17 cellular contexts compared by ENCODE assay signal in genomic region chr16:57607676-57608461, GRCh38. TPM values are rescaled to one million over a fixed set of nuclear protein-coding genes. Genes with fewer than 3 reads are reported as not detected.
DNase-seq lines count a peak whose midpoint lies in the region; ATAC-seq and TF ChIP-seq lines count a peak whose summit lies in the region.
"Had no signal": no experiment of that assay in that cellular context is flagged by ENCODE, and none has a peak within 500 bp of the region (broad histone marks: within the 10 kb centered on the region; RNA-seq: fewer than 3 reads in every experiment).

No MANE protein-coding gene starts in this region.

- H3K36me3 ChIP-seq in mesendoderm (ENCODE audit: control insufficient read depth, insufficient read depth, low read length) (no peaks in the 10 kb centered on the region), mesenchymal stem cell (ENCODE audit: control insufficient read depth in 1 of 2, insufficient read depth in 2 of 2, low read depth in 1 of 2, low read length in 2 of 2) (no peaks in the 10 kb centered on the region)
- H3K36me3 ChIP-seq: BE2C, cardiac muscle cell had no signal

- H3K27ac Mint-ChIP-seq in stimulated activated naive CD8-positive, alpha-beta T cell treated with anti-CD3 and anti-CD28 coated beads, Interleukin-15, Interleukin-2, amounts not matched to agents 100 ng/mL and 50 ng/mL, for 24 hours, result peak overlapping the region; percentile 65
- no peak overlapping the region for H3K27ac Mint-ChIP-seq in CD14-positive monocyte
- H3K27ac Mint-ChIP-seq: activated naive CD8-positive, alpha-beta T cell had no signal

- H2AFZ ChIP-seq in mesenchymal stem cell (ENCODE audit: low read depth, low read length), result no peak overlapping the region

- H2BK120ac ChIP-seq in mesendoderm (ENCODE audit: low read depth, low read length) (no peak overlapping the region), mesenchymal stem cell (ENCODE audit: low read depth, low read length) (no peak overlapping the region)

- H3K4me1 ChIP-seq in mesendoderm (ENCODE audit: control insufficient read depth, low read depth, low read length) (no peaks in the 10 kb centered on the region), mesenchymal stem cell (ENCODE audit: control insufficient read depth, insufficient read depth, low read depth, low read length) (peaks cover 7% of the 10 kb centered on the region)

- H3K4ac ChIP-seq in mesendoderm (ENCODE audit: low read depth, low read length) (no peak overlapping the region), mesenchymal stem cell (ENCODE audit: low read depth in 1 of 2, low read length in 2 of 2) (no peak overlapping the region)

- H3K23ac ChIP-seq in mesendoderm (ENCODE audit: low read length), result no peak overlapping the region
- no peak overlapping the region for H3K23ac ChIP-seq in mesenchymal stem cell (ENCODE audit: low read length in 2 of 2)

- H3K9me3 Mint-ChIP-seq in stimulated activated naive CD8-positive, alpha-beta T cell treated with anti-CD3 and anti-CD28 coated beads, Interleukin-15, Interleukin-2, amounts not matched to agents 100 ng/mL and 50 ng/mL, for 24 hours, result no peaks in the 10 kb centered on the region
- H3K9me3 Mint-ChIP-seq in CD14-positive monocyte, result peaks cover 0 to 1% (median 0%) of the 10 kb centered on the region in 7 donors

- H2AK5ac ChIP-seq in mesendoderm (ENCODE audit: low read length) (no peak overlapping the region), mesenchymal stem cell (ENCODE audit: low read length, severe bottlenecking) (no peak overlapping the region)

- H3K79me2 ChIP-seq in mesendoderm (ENCODE audit: control insufficient read depth, insufficient read depth, low read length), result no peaks in the 10 kb centered on the region

- WGBS in mesendoderm (ENCODE audit: extremely low coverage, insufficient coverage, low lambda C conversion rate), result no CpG with 5 or more reads among the region's 10 CpGs
- WGBS in mesenchymal stem cell, result 89% methylated on average over 9 of the region's 10 CpGs

- no peak overlapping the region for H3K4me2 ChIP-seq in mesendoderm (ENCODE audit: low read length)
- H3K4me2 ChIP-seq in mesenchymal stem cell (ENCODE audit: low read length, poor library complexity, severe bottlenecking), result no peak overlapping the region

- H2BK5ac ChIP-seq in mesendoderm (ENCODE audit: low read length), result no peak overlapping the region
- H2BK5ac ChIP-seq in mesenchymal stem cell (ENCODE audit: low read depth, low read length, poor library complexity, severe bottlenecking), result no peak overlapping the region

- H3K27me3 ChIP-seq in mesendoderm (ENCODE audit: insufficient read depth, low read length, poor library complexity), result no peaks in the 10 kb centered on the region
- H3K27me3 ChIP-seq in mesenchymal stem cell (ENCODE audit: control insufficient read depth in 1 of 2, insufficient read depth in 1 of 2, low read length in 2 of 2), result peaks cover 0 to 23% of the 10 kb centered on the region in 2 experiments
- H3K27me3 ChIP-seq: BE2C, cardiac muscle cell had no signal

- H3K9ac ChIP-seq in mesendoderm (ENCODE audit: low read length) (no peak overlapping the region), mesenchymal stem cell (ENCODE audit: low read length) (no peak overlapping the region)

- H3K27ac ChIP-seq in mesendoderm (ENCODE audit: low read depth, low read length), result no peak overlapping the region
- H3K27ac ChIP-seq in mesenchymal stem cell (ENCODE audit: low read length, poor library complexity, severe bottlenecking), result no peak overlapping the region
- H3K27ac ChIP-seq: cardiac muscle cell had no signal

- H3K14ac ChIP-seq in mesenchymal stem cell (ENCODE audit: low read length in 2 of 2), result no peak overlapping the region

- intact Hi-C loops in CD14-positive monocyte (cut with micrococcal nuclease), result no loop called here

- no peak for DNase-seq in stimulated activated naive CD8-positive, alpha-beta T cell treated with anti-CD3 and anti-CD28 coated beads, Interleukin-15, Interleukin-2, amounts not matched to agents 100 U/mL and 50 U/mL, for 24 hours
- DNase-seq in activated CD8-positive, alpha-beta memory T cell treated with anti-CD3 and anti-CD28 coated beads, Interleukin-2, amount 50 U/mL, for 48 hours, result peak; percentile 52
- DNase-seq in mesendoderm, result no peak
- DNase-seq in CD14-positive monocyte (ENCODE audit: low spot score), result no peak
- DNase-seq in mesenchymal stem cell, result no peak
- DNase-seq in HUDEP-2 (lab: John Stamatoyannopoulos, UW; ENCODE audit: unreplicated experiment in 76 of 76), result no peak
- DNase-seq: activated CD4-positive, alpha-beta T cell treated with anti-CD3 and anti-CD28 coated beads, Interleukin-2, amount 50 U/mL, for 1 hour; DMS79; effector memory CD4-positive, alpha-beta T cell; KBM-7; NCI-H1417 treated with DMSO at 0.1 percent for 48 hours; NCI-H226; SIG-M5 had no signal

- peak overlapping the region; percentile 11 for H3K56ac ChIP-seq in mesendoderm (ENCODE audit: low read length)

- H3K18ac ChIP-seq in mesendoderm (ENCODE audit: low read length) (no peak overlapping the region), mesenchymal stem cell (ENCODE audit: low read depth in 1 of 2, low read length in 2 of 2) (no peak overlapping the region)

- no peak for TF ChIP-seq CTCF in CD14-positive monocyte (IDR thresholded peaks at IDR 0.05)

- no peak overlapping the region for H2BK12ac ChIP-seq in mesenchymal stem cell (ENCODE audit: low read length in 2 of 2)

- H3K27me3 Mint-ChIP-seq in stimulated activated naive CD8-positive, alpha-beta T cell treated with anti-CD3 and anti-CD28 coated beads, Interleukin-15, Interleukin-2, amounts not matched to agents 100 ng/mL and 50 ng/mL, for 24 hours, result no peaks in the 10 kb centered on the region
- H3K27me3 Mint-ChIP-seq in CD14-positive monocyte (ENCODE audit: low read depth in 3 of 3), result peaks cover 12 to 20% (median 14%) of the 10 kb centered on the region in 3 donors
- H3K27me3 Mint-ChIP-seq: activated naive CD8-positive, alpha-beta T cell had no signal

- no peaks in the 10 kb centered on the region for H3K36me3 Mint-ChIP-seq in stimulated activated naive CD8-positive, alpha-beta T cell treated with anti-CD3 and anti-CD28 coated beads, Interleukin-15, Interleukin-2, amounts not matched to agents 100 ng/mL and 50 ng/mL, for 24 hours (ENCODE audit: low read depth)
- no peaks in the 10 kb centered on the region for H3K36me3 Mint-ChIP-seq in CD14-positive monocyte
- H3K36me3 Mint-ChIP-seq: activated naive CD8-positive, alpha-beta T cell had no signal

- H3K9me3 ChIP-seq in mesenchymal stem cell (ENCODE audit: control insufficient read depth, low read length), result no peaks in the 10 kb centered on the region
- H3K9me3 ChIP-seq: BE2C had no signal

- no peak overlapping the region for H3K4me3 Mint-ChIP-seq in stimulated activated naive CD8-positive, alpha-beta T cell treated with anti-CD3 and anti-CD28 coated beads, Interleukin-15, Interleukin-2, amounts not matched to agents 100 ng/mL and 50 ng/mL, for 24 hours
- no peak overlapping the region for H3K4me3 Mint-ChIP-seq in CD14-positive monocyte
- H3K4me3 Mint-ChIP-seq: activated naive CD8-positive, alpha-beta T cell had no signal

- no peak overlapping the region for H4K91ac ChIP-seq in mesenchymal stem cell (ENCODE audit: low read length)

- H4K8ac ChIP-seq in mesendoderm (ENCODE audit: low read depth, low read length) (no peak overlapping the region), mesenchymal stem cell (ENCODE audit: low read length) (no peak overlapping the region)

- no peaks in the 10 kb centered on the region for H3K79me1 ChIP-seq in mesendoderm (ENCODE audit: low read length)
- H3K79me1 ChIP-seq in mesenchymal stem cell (replicated peaks; ENCODE audit: low read length, poor library complexity, severe bottlenecking), result no peaks in the 10 kb centered on the region

- H3K4me3 ChIP-seq in mesendoderm (ENCODE audit: low read length) (no peak overlapping the region), mesenchymal stem cell (ENCODE audit: insufficient read depth in 1 of 2, low read depth in 1 of 2, low read length in 2 of 2) (no peak overlapping the region)
- H3K4me3 ChIP-seq: cardiac muscle cell had no signal

- H2BK15ac ChIP-seq in mesendoderm (replicated peaks; ENCODE audit: low read depth) (no peak overlapping the region), mesenchymal stem cell (ENCODE audit: low read depth, poor library complexity, severe bottlenecking) (no peak overlapping the region)

- no peak overlapping the region for H4K5ac ChIP-seq in mesendoderm (ENCODE audit: low read length)

- ATAC-seq in stimulated activated naive CD8-positive, alpha-beta T cell treated with anti-CD3 and anti-CD28 coated beads, Interleukin-15, Interleukin-2, amounts not matched to agents 100 U/mL and 50 U/mL, for 24 hours, result no peak

- peaks cover 61% of the 10 kb centered on the region for H3K4me1 Mint-ChIP-seq in stimulated activated naive CD8-positive, alpha-beta T cell treated with anti-CD3 and anti-CD28 coated beads, Interleukin-15, Interleukin-2, amounts not matched to agents 100 ng/mL and 50 ng/mL, for 24 hours (ENCODE audit: low read depth)
- peaks cover 6% of the 10 kb centered on the region for H3K4me1 Mint-ChIP-seq in CD14-positive monocyte

RNA-seq across cellular contexts. Expression of gene ADGRG1, which starts 20.6 kb away (rescaled TPM):
- polyA plus RNA-seq in mesendoderm (2013, experiment 1 of 2), result 1.3 TPM
- polyA plus RNA-seq in mesendoderm (2013, experiment 2 of 2), result 1.1 TPM
- polyA plus RNA-seq in CD14-positive monocyte, result under 1 TPM; 0.08 to 0.39 TPM
- polyA plus RNA-seq in mesenchymal stem cell (2013, experiment 1 of 2), result 4.0 TPM
- polyA plus RNA-seq in mesenchymal stem cell (2013, experiment 2 of 2), result 4.4 TPM
